Comparison of ENCODE assay signal across 1 cellular context in the genomic region with DNA sequence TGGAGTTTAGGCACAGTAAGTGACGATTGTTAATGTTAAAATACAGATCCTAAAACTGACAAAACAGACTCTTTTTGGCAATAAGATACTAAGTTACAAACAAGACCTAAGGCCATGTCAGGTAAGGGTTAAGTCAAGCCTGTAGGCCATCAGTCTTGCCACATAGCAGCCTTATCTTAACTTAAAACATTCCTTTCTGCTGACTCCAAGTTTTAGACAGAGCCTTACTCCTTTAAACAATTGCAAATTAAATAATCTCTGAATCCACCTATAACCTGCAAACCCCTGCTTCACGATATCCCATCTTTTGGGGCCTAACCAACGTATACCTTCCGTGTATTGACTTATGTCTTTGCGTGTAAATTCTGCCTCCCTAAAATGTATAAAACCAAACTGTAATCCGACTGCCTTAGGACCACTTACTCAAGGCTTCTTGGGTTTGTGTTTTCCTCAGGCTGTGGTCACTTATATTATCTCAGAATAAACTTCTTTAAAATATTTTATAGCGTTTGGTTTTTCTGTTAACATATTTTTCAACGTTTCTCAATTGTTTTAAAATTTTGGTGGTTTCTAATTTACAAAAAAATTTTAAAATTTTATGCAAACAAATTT.
TF ChIP-seq lines count a peak whose summit lies in the region.

No MANE protein-coding gene starts in this region.

TF ChIP-seq in HepG2, 621 proteins besides CTCF, POLR2A, EP300 and RAD21 (continued from another document):
- TF ChIP-seq, protein P1, sequence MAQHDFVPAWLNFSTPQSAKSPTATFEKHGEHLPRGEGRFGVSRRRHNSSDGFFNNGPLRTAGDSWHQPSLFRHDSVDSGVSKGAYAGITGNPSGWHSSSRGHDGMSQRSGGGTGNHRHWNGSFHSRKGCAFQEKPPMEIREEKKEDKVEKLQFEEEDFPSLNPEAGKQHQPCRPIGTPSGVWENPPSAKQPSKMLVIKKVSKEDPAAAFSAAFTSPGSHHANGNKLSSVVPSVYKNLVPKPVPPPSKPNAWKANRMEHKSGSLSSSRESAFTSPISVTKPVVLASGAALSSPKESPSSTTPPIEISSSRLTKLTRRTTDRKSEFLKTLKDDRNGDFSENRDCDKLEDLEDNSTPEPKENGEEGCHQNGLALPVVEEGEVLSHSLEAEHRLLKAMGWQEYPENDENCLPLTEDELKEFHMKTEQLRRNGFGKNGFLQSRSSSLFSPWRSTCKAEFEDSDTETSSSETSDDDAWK (CRISPR knock-in tag; IDR thresholded peaks at IDR 0.05), result no peak
TF ChIP-seq in HepG2: peak in this region for 4.
